33 cellular contexts compared by ENCODE assay signal in genomic region chr4:744212-744841, GRCh38. TPM values are rescaled to one million over a fixed set of nuclear protein-coding genes. Genes with fewer than 3 reads are reported as not detected.
A peak's percentile ranks its signal among the peaks of the same experiment; 100 is the strongest.
DNase-seq lines count a peak whose midpoint lies in the region; ATAC-seq and TF ChIP-seq lines count a peak whose summit lies in the region.
"Had no signal": no experiment of that assay in that cellular context is flagged by ENCODE, and none has a peak within 500 bp of the region (broad histone marks: within the 10 kb centered on the region; RNA-seq: fewer than 3 reads in every experiment).

No MANE protein-coding gene starts in this region.

- peaks cover 42% of the 10 kb centered on the region for H3K36me3 Mint-ChIP-seq in nephron (ENCODE audit: low read depth)

- TF ChIP-seq CTCF in RWPE1 (conservative IDR thresholded peaks at IDR 0.05; ENCODE audit: low read depth) (no peak), nephron (IDR thresholded peaks at IDR 0.05; ENCODE audit: unreplicated experiment in 3 of 3) (no peak), uterus (IDR thresholded peaks at IDR 0.05) (no peak)

- H3K27ac ChIP-seq in right cardiac atrium (ENCODE audit: low read length) (no peak overlapping the region), RWPE1 (peak overlapping the region; percentile 55), uterus (no peak overlapping the region)
- H3K27ac ChIP-seq: ascending aorta, ovary, Peyer's patch, SJCRH30, vagina, WERI-Rb-1 had no signal

- H3K36me3 ChIP-seq in uterus, result no peaks in the 10 kb centered on the region
- H3K36me3 ChIP-seq: ovary had no signal

- no peaks in the 10 kb centered on the region for H3K27me3 Mint-ChIP-seq in nephron (ENCODE audit: low read depth)
- H3K27me3 Mint-ChIP-seq: activated naive CD8-positive, alpha-beta T cell treated with anti-CD3 and anti-CD28 coated beads, Interleukin-2, amount 10 ng/mL, durations not matched to agents 7 days and 5 days; dendritic cell treated with granulocyte-macrophage colony-stimulating factor and Interleukin-4, amounts not matched to agents 40 ng/mL and 50 ng/mL, for 4 days; naive B cell had no signal

- no peaks in the 10 kb centered on the region for H3K9me3 Mint-ChIP-seq in nephron
- H3K9me3 Mint-ChIP-seq: activated naive CD8-positive, alpha-beta T cell treated with anti-CD3 and anti-CD28 coated beads, Interleukin-2, amount 10 ng/mL, durations not matched to agents 7 days and 5 days; dendritic cell treated with granulocyte-macrophage colony-stimulating factor and Interleukin-4, amounts not matched to agents 40 ng/mL and 50 ng/mL, for 4 days; mesothelial cell of epicardium; naive B cell had no signal

- WGBS in right cardiac atrium, result 92% methylated on average over 35 of the region's 44 CpGs

- no peak overlapping the region for H3K4me3 Mint-ChIP-seq in nephron
- H3K4me3 Mint-ChIP-seq: activated naive CD8-positive, alpha-beta T cell treated with anti-CD3 and anti-CD28 coated beads, Interleukin-2, amount 10 ng/mL, durations not matched to agents 7 days and 5 days; dendritic cell treated with granulocyte-macrophage colony-stimulating factor and Interleukin-4, amounts not matched to agents 40 ng/mL and 50 ng/mL, for 4 days; mesothelial cell of epicardium; naive B cell had no signal

- H3K4me1 Mint-ChIP-seq in nephron, result peaks cover 4% of the 10 kb centered on the region
- H3K4me1 Mint-ChIP-seq: mesothelial cell of epicardium had no signal

- no peak overlapping the region for H3K4me3 ChIP-seq in right cardiac atrium (ENCODE audit: low read length)
- no peak overlapping the region for H3K4me3 ChIP-seq in uterus
- H3K4me3 ChIP-seq: ascending aorta, ovary, Peyer's patch, SJCRH30, smooth muscle cell, vagina had no signal

- H3K27ac Mint-ChIP-seq in nephron, result peak overlapping the region in 2 of 3 experiments; percentile 53 to 69
- H3K27ac Mint-ChIP-seq: dendritic cell treated with granulocyte-macrophage colony-stimulating factor and Interleukin-4, amounts not matched to agents 40 ng/mL and 50 ng/mL, for 4 days had no signal

- peak in 1 of 2 donors; percentile 38 for ATAC-seq in right cardiac atrium
- no peak for ATAC-seq in left cardiac atrium
- ATAC-seq in GM19467 (IDR thresholded peaks at IDR 0.05; ENCODE audit: unreplicated experiment), result no peak
- no peak for ATAC-seq in HG03432 (IDR thresholded peaks at IDR 0.05; ENCODE audit: unreplicated experiment)
- ATAC-seq: stimulated activated naive CD8-positive, alpha-beta T cell treated with anti-CD3 and anti-CD28 coated beads, Interleukin-15, Interleukin-2, amounts not matched to agents 100 U/mL and 50 U/mL, for 24 hours had no signal

- POLR2A ChIA-PET in RWPE1 (lab: Yijun Ruan, JAX; ENCODE audit: low non-redundant PET), result no interaction called here

- H3K9me3 ChIP-seq in right cardiac atrium (ENCODE audit: control insufficient read depth, low read length), result no peaks in the 10 kb centered on the region
- no peaks in the 10 kb centered on the region for H3K9me3 ChIP-seq in uterus
- H3K9me3 ChIP-seq: ovary, Peyer's patch, SJCRH30, vagina had no signal

- CTCF ChIA-PET in RWPE1 (lab: Yijun Ruan, JAX), result no interaction called here

- H3K27me3 ChIP-seq in right cardiac atrium (ENCODE audit: control insufficient read depth, insufficient read depth) (no peaks in the 10 kb centered on the region), uterus (no peaks in the 10 kb centered on the region)
- H3K27me3 ChIP-seq: ascending aorta, ovary, Peyer's patch, SJCRH30, vagina had no signal

- TF ChIP-seq POLR2A in uterus (IDR thresholded peaks at IDR 0.05), result no peak

- H3K4me1 ChIP-seq in right cardiac atrium (ENCODE audit: control insufficient read depth, insufficient read depth, low read length) (no peaks in the 10 kb centered on the region), uterus (no peaks in the 10 kb centered on the region)
- H3K4me1 ChIP-seq: ascending aorta, SJCRH30, vagina had no signal

- DNase-seq in right cardiac atrium (peak in 2 of 3 donors; percentile 36 to 43), left cardiac atrium (no peak), RWPE1 (ENCODE audit: low spot score) (no peak), DMS153 treated with DMSO at 0.1 percent for 48 hours (lab: John Stamatoyannopoulos, UW; ENCODE audit: unreplicated experiment) (no peak), uterus (no peak)
- DNase-seq: activated CD4-positive, alpha-beta T cell treated with anti-CD3 and anti-CD28 coated beads for 4 hours; activated CD8-positive, alpha-beta memory T cell treated with anti-CD3 and anti-CD28 coated beads for 24 hours; activated effector memory CD4-positive, alpha-beta T cell treated with anti-CD3 and anti-CD28 coated beads, Interleukin-2, amount 50 U/mL, for 16 hours; activated naive CD8-positive, alpha-beta T cell treated with anti-CD3 and anti-CD28 coated beads, Interleukin-2, amount 10 ng/mL, durations not matched to agents 7 days and 5 days; activated T-cell treated with anti-CD3 and anti-CD28 coated beads for 4 hours; C1 segment of cervical spinal cord; caudate nucleus; COR-L47; DMS79; erythroblast; GDM1; naive B cell; NCI-H1436; NCI-H2107; ovary; Peyer's patch; SJCRH30; stimulated activated naive CD8-positive, alpha-beta T cell treated with anti-CD3 and anti-CD28 coated beads, Interleukin-15, Interleukin-2, amounts not matched to agents 100 U/mL and 50 U/mL, for 24 hours; T1000; WERI-Rb-1 had no signal

- intact Hi-C loops in right cardiac atrium (cut with DNase I), result no loop called here
- intact Hi-C loops in left cardiac atrium (cut with DNase I), result no loop called here
- intact Hi-C loops in uterus (cut with DNase I; ENCODE audit: low total_unique reads), result no loop called here

RNA-seq across cellular contexts. Expression of gene PCGF3, which starts 38.7 kb away (rescaled TPM):
- total RNA-seq in right cardiac atrium (10 to 100 TPM; 25.0 to 28.6 (median 26.4) TPM), left cardiac atrium (10 to 100 TPM; 21.4 to 26.6 TPM), uterus (10 to 100 TPM; 17.7 to 80.6 (median 53.4) TPM)
- polyA plus RNA-seq in right cardiac atrium, result 30.1 TPM

RNA-seq across cellular contexts. Expression of gene SLC49A3, which starts 55.4 kb away (rescaled TPM):
- total RNA-seq in right cardiac atrium, result 10 to 100 TPM; 13.7 to 19.5 (median 16.9) TPM
- 10.6 TPM for polyA plus RNA-seq in right cardiac atrium
- total RNA-seq in left cardiac atrium, result 10 to 100 TPM; 14.0 to 17.2 TPM
- 10 to 100 TPM in 1 of 4 donors, 1 to 10 TPM in 3; 1.2 to 12.6 (median 2.8) TPM for total RNA-seq in uterus
- total RNA-seq: SJCRH30 had no signal

Comparison
In these comparisons a context has a peak if more than half of its experiments do, and no peak if none do; other contexts are left out.
1. DNase-seq: peak in right cardiac atrium (2 of 3); none in left cardiac atrium (single experiment), RWPE1 (single experiment), DMS153 treated with DMSO at 0.1 percent for 48 hours (single experiment) and uterus (0 of 2).